17 cellular contexts compared by ENCODE assay signal in the genomic region with DNA sequence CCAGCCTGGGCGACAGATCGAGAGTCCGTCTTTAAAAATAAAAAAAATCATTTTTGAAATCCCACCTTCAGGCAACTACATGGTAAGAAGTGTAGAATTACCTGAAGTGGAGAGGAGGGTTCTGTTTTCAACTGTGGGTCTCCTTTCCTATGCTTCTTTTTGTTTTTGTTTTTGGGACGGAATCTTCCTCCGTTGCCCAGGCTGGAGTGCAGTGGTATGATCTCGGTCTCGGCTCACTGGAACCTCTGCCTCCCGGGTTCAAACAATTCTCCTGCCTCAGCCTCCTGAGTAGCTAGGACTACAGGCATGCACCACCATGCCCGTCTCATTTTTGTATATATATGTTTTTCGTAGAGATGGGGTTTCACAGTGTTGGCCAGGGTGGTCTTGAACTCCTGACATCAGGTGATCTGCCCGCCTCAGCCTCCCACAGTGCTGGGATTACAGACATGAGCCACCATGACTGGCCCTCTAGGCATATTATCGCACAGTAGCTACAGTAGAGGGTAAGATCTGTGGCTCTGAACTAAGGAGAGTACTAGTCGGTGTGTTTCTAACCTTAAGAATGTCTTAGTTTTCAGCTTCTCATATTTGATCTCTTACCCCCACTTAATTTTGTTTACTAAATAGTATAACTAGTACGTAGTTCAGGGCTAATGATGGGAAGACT. TPM values are rescaled to one million over a fixed set of nuclear protein-coding genes. Genes with fewer than 3 reads are reported as not detected.
A peak's percentile ranks its signal among the peaks of the same experiment; 100 is the strongest.
DNase-seq lines count a peak whose midpoint lies in the region; ATAC-seq, FAIRE-seq and TF ChIP-seq lines count a peak whose summit lies in the region.
"Had no signal": no experiment of that assay in that cellular context is flagged by ENCODE, and none has a peak within 500 bp of the region (broad histone marks: within the 10 kb centered on the region; RNA-seq: fewer than 3 reads in every experiment).

No MANE protein-coding gene starts in this region.

- TF ChIP-seq CTCF in astrocyte (IDR thresholded peaks at IDR 0.05; ENCODE audit: insufficient read depth, low read depth, low read length), result no peak
- TF ChIP-seq CTCF in osteoblast (IDR thresholded peaks at IDR 0.05; ENCODE audit: extremely low read depth, low read depth, low read length), result no peak
- no peak for TF ChIP-seq CTCF in coronary artery (IDR thresholded peaks at IDR 0.05)

- peak; percentile 17 for FAIRE-seq in astrocyte (lab: Jason Lieb, UNC)

- peaks cover 14% of the 10 kb centered on the region for H3K36me3 Mint-ChIP-seq in activated CD4-positive, alpha-beta T cell treated with anti-CD3 and anti-CD28 coated beads, Interleukin-2, amount 10 ng/mL, durations not matched to agents 24 days and 14 days (ENCODE audit: low read depth)
- peaks cover 2% of the 10 kb centered on the region for H3K36me3 Mint-ChIP-seq in astrocyte (ENCODE audit: low read depth, unreplicated experiment)

- H3K4me2 ChIP-seq in astrocyte (ENCODE audit: low read length) (no peak overlapping the region), osteoblast (ENCODE audit: insufficient read depth, low read length) (no peak overlapping the region)

- H3K4me1 ChIP-seq in astrocyte (ENCODE audit: insufficient read depth, low read length) (peaks cover 10% of the 10 kb centered on the region), osteoblast (ENCODE audit: insufficient read depth, low read length) (peaks cover 50% of the 10 kb centered on the region)
- H3K4me1 ChIP-seq: BE2C had no signal

- H4K20me1 ChIP-seq in astrocyte (ENCODE audit: insufficient read depth, low read length) (peaks cover 13% of the 10 kb centered on the region), osteoblast (ENCODE audit: insufficient read depth, low read length) (no peaks in the 10 kb centered on the region)

- H3K4me1 Mint-ChIP-seq in activated CD4-positive, alpha-beta T cell treated with anti-CD3 and anti-CD28 coated beads, Interleukin-2, amount 10 ng/mL, durations not matched to agents 24 days and 14 days, result peaks cover 22% of the 10 kb centered on the region
- H3K4me1 Mint-ChIP-seq in astrocyte (ENCODE audit: low read depth, unreplicated experiment), result peaks cover 23% of the 10 kb centered on the region

- TF ChIP-seq POLR2A in GM18505 (IDR thresholded peaks at IDR 0.05; ENCODE audit: borderline replicate concordance, extremely low read depth, insufficient read depth, insufficient read length), result peak; percentile 24

- no peaks in the 10 kb centered on the region for H3K27me3 Mint-ChIP-seq in activated CD4-positive, alpha-beta T cell treated with anti-CD3 and anti-CD28 coated beads, Interleukin-2, amount 10 ng/mL, durations not matched to agents 24 days and 14 days
- H3K27me3 Mint-ChIP-seq in astrocyte (ENCODE audit: low read depth, unreplicated experiment), result no peaks in the 10 kb centered on the region
- H3K27me3 Mint-ChIP-seq: CD4-positive, alpha-beta T cell had no signal

- peaks cover 18% of the 10 kb centered on the region for H3K36me3 ChIP-seq in astrocyte (ENCODE audit: insufficient read depth, low read length)
- peaks cover 8% of the 10 kb centered on the region for H3K36me3 ChIP-seq in osteoblast (ENCODE audit: insufficient read depth, low read length)

- H3K4me3 ChIP-seq in astrocyte (ENCODE audit: insufficient read depth, low read depth, low read length) (no peak overlapping the region), osteoblast (ENCODE audit: insufficient read depth, low read length) (no peak overlapping the region), coronary artery (no peak overlapping the region)

- H3K27ac ChIP-seq in astrocyte (ENCODE audit: low read depth, low read length) (no peak overlapping the region), osteoblast (ENCODE audit: low read depth, low read length) (peak overlapping the region; percentile 88), coronary artery (no peak overlapping the region)
- H3K27ac ChIP-seq: 22Rv1 had no signal

- no peak overlapping the region for H3K27ac Mint-ChIP-seq in activated CD4-positive, alpha-beta T cell treated with anti-CD3 and anti-CD28 coated beads, Interleukin-2, amount 10 ng/mL, durations not matched to agents 24 days and 14 days
- H3K27ac Mint-ChIP-seq in astrocyte (ENCODE audit: unreplicated experiment), result no peak overlapping the region
- H3K27ac Mint-ChIP-seq: CD4-positive, alpha-beta T cell had no signal

- H3K27me3 ChIP-seq in astrocyte (ENCODE audit: insufficient read depth, low read length) (no peaks in the 10 kb centered on the region), osteoblast (ENCODE audit: insufficient read depth, low read length) (no peaks in the 10 kb centered on the region)
- H3K27me3 ChIP-seq: BE2C had no signal

- peak; percentile 49 for DNase-seq in activated CD4-positive, alpha-beta T cell treated with anti-CD3 and anti-CD28 coated beads, Interleukin-2, amount 10 ng/mL, durations not matched to agents 24 days and 14 days
- DNase-seq in activated CD4-positive, alpha-beta T cell treated with anti-CD3 and anti-CD28 coated beads, Interleukin-2, amount 50 U/mL, for 4 hours, result no peak
- no peak for DNase-seq in astrocyte (ENCODE audit: low read depth)
- DNase-seq in osteoblast (ENCODE audit: insufficient read length, low spot score, missing footprints), result no peak
- DNase-seq in EL, result no peak
- DNase-seq in coronary artery (ENCODE audit: low spot score), result no peak
- DNase-seq: BE2C; Calu3; CD4-positive, alpha-beta T cell; DMS53; NCI-H1930; NCI-H526 treated with DMSO at 0.1 percent for 48 hours; NK-92 treated with Interleukin-12 subunit alpha and Interleukin-12 subunit beta, amount 100 ng/mL, for 24 hours; SIG-M5 had no signal

- H3K9ac ChIP-seq in astrocyte (ENCODE audit: low read length), result no peak overlapping the region

- H3K4me3 Mint-ChIP-seq in activated CD4-positive, alpha-beta T cell treated with anti-CD3 and anti-CD28 coated beads, Interleukin-2, amount 10 ng/mL, durations not matched to agents 24 days and 14 days, result no peak overlapping the region
- no peak overlapping the region for H3K4me3 Mint-ChIP-seq in astrocyte (ENCODE audit: unreplicated experiment)
- H3K4me3 Mint-ChIP-seq: CD4-positive, alpha-beta T cell had no signal

- no peak for ATAC-seq in GM18505 (IDR thresholded peaks at IDR 0.05; ENCODE audit: unreplicated experiment)
- ATAC-seq in GM18861 (IDR thresholded peaks at IDR 0.05; ENCODE audit: unreplicated experiment), result no peak

- no peaks in the 10 kb centered on the region for H3K9me3 Mint-ChIP-seq in activated CD4-positive, alpha-beta T cell treated with anti-CD3 and anti-CD28 coated beads, Interleukin-2, amount 10 ng/mL, durations not matched to agents 24 days and 14 days
- H3K9me3 Mint-ChIP-seq in astrocyte (ENCODE audit: unreplicated experiment), result no peaks in the 10 kb centered on the region
- H3K9me3 Mint-ChIP-seq: CD4-positive, alpha-beta T cell had no signal

- H3K9me3 ChIP-seq in astrocyte (ENCODE audit: insufficient read depth, low read depth, low read length), result no peaks in the 10 kb centered on the region
- H3K9me3 ChIP-seq in osteoblast (ENCODE audit: low read depth, low read length), result no peaks in the 10 kb centered on the region
- H3K9me3 ChIP-seq: BE2C had no signal

- H3K79me2 ChIP-seq in astrocyte (ENCODE audit: insufficient read depth, low read length) (peaks cover 5% of the 10 kb centered on the region), osteoblast (ENCODE audit: insufficient read depth, low read length) (peaks cover 2% of the 10 kb centered on the region)

- H2AFZ ChIP-seq in astrocyte (ENCODE audit: low read depth, low read length), result no peak overlapping the region
- H2AFZ ChIP-seq in osteoblast (ENCODE audit: low read length), result no peak overlapping the region

- intact Hi-C loops in activated CD4-positive, alpha-beta T cell treated with anti-CD3 and anti-CD28 coated beads, Interleukin-2, amount 10 ng/mL, durations not matched to agents 24 days and 14 days (cut with micrococcal nuclease), result no loop called here

RNA-seq across cellular contexts. Expression of gene EBLN2, which starts 8.5 kb away (rescaled TPM):
- total RNA-seq in activated CD4-positive, alpha-beta T cell treated with anti-CD3 and anti-CD28 coated beads, Interleukin-2, amount 10 ng/mL, durations not matched to agents 24 days and 14 days, result 7.2 and 7.8 TPM in 2 replicates
- total RNA-seq in astrocyte (3.1 TPM in 2 replicates), osteoblast (6.2 and 7.4 TPM in 2 replicates)
